Comparison of ENCODE assay signal across 20 cellular contexts in genomic region chr11:34448223-34448994, GRCh38. TPM values are rescaled to one million over a fixed set of nuclear protein-coding genes. Genes with fewer than 3 reads are reported as not detected.
A peak's percentile ranks its signal among the peaks of the same experiment; 100 is the strongest.
DNase-seq lines count a peak whose midpoint lies in the region; ATAC-seq lines count a peak whose summit lies in the region.
"Had no signal": no experiment of that assay in that cellular context is flagged by ENCODE, and none has a peak within 500 bp of the region (broad histone marks: within the 10 kb centered on the region; RNA-seq: fewer than 3 reads in every experiment).

No MANE protein-coding gene starts in this region.

- peaks cover 37% of the 10 kb centered on the region for H3K36me3 ChIP-seq in KOPT-K1 (ENCODE audit: insufficient read depth, low read length)

- peak overlapping the region; percentile 47 for H3K27ac Mint-ChIP-seq in activated naive CD8-positive, alpha-beta T cell treated with anti-CD3 and anti-CD28 coated beads for 36 hours
- no peak overlapping the region for H3K27ac Mint-ChIP-seq in activated naive CD8-positive, alpha-beta T cell treated with anti-CD3 and anti-CD28 coated beads, Interleukin-2, amount 50 U/mL, for 24 hours
- peak overlapping the region; percentile 59 to 67 for H3K27ac Mint-ChIP-seq in effector memory CD8-positive, alpha-beta T cell
- H3K27ac Mint-ChIP-seq in stimulated activated memory B cell treated with anti-CD40 and anti-IgM and Interleukin-4, amounts not matched to agents 10 μg/mL and 1 μg/mL and 100 μg/mL, for 72 hours: peak overlapping the region; percentile 54
- H3K27ac Mint-ChIP-seq: T-helper 1 cell treated with Interleukin-12 subunit alpha and Interleukin-12 subunit beta and Interleukin-4 antibody, amounts not matched to agents 30 μg/mL and 1 μg/mL, for 36 hours; WTC11 had no signal

- no peaks in the 10 kb centered on the region for H3K9me3 ChIP-seq in KOPT-K1 (ENCODE audit: insufficient read depth, low read length, poor library complexity, severe bottlenecking)
- H3K9me3 ChIP-seq: Caco-2, esophagus squamous epithelium had no signal

- peaks cover 11% of the 10 kb centered on the region for H3K36me3 Mint-ChIP-seq in activated naive CD8-positive, alpha-beta T cell treated with anti-CD3 and anti-CD28 coated beads for 36 hours
- peaks cover 16% of the 10 kb centered on the region for H3K36me3 Mint-ChIP-seq in activated naive CD8-positive, alpha-beta T cell treated with anti-CD3 and anti-CD28 coated beads, Interleukin-2, amount 50 U/mL, for 24 hours (ENCODE audit: low read depth)
- peaks cover 20% of the 10 kb centered on the region for H3K36me3 Mint-ChIP-seq in effector memory CD8-positive, alpha-beta T cell (ENCODE audit: insufficient read depth)
- peaks cover 33% of the 10 kb centered on the region for H3K36me3 Mint-ChIP-seq in stimulated activated memory B cell treated with anti-CD40 and anti-IgM and Interleukin-4, amounts not matched to agents 10 μg/mL and 1 μg/mL and 100 μg/mL, for 72 hours

- no peaks in the 10 kb centered on the region for H3K27me3 Mint-ChIP-seq in activated naive CD8-positive, alpha-beta T cell treated with anti-CD3 and anti-CD28 coated beads for 36 hours
- H3K27me3 Mint-ChIP-seq in activated naive CD8-positive, alpha-beta T cell treated with anti-CD3 and anti-CD28 coated beads, Interleukin-2, amount 50 U/mL, for 24 hours: no peaks in the 10 kb centered on the region
- no peaks in the 10 kb centered on the region for H3K27me3 Mint-ChIP-seq in effector memory CD8-positive, alpha-beta T cell
- no peaks in the 10 kb centered on the region for H3K27me3 Mint-ChIP-seq in stimulated activated memory B cell treated with anti-CD40 and anti-IgM and Interleukin-4, amounts not matched to agents 10 μg/mL and 1 μg/mL and 100 μg/mL, for 72 hours

- peak overlapping the region; percentile 6 for H3K4me3 Mint-ChIP-seq in activated naive CD8-positive, alpha-beta T cell treated with anti-CD3 and anti-CD28 coated beads for 36 hours
- no peak overlapping the region for H3K4me3 Mint-ChIP-seq in activated naive CD8-positive, alpha-beta T cell treated with anti-CD3 and anti-CD28 coated beads, Interleukin-2, amount 50 U/mL, for 24 hours
- peak overlapping the region in 1 of 2 donors; percentile 40 for H3K4me3 Mint-ChIP-seq in effector memory CD8-positive, alpha-beta T cell
- H3K4me3 Mint-ChIP-seq in stimulated activated memory B cell treated with anti-CD40 and anti-IgM and Interleukin-4, amounts not matched to agents 10 μg/mL and 1 μg/mL and 100 μg/mL, for 72 hours: no peak overlapping the region
- H3K4me3 Mint-ChIP-seq: T-helper 1 cell treated with Interleukin-12 subunit alpha and Interleukin-12 subunit beta and Interleukin-4 antibody, amounts not matched to agents 30 μg/mL and 1 μg/mL, for 36 hours; WTC11 had no signal

- no peak for DNase-seq in activated naive CD8-positive, alpha-beta T cell treated with anti-CD3 and anti-CD28 coated beads for 36 hours
- DNase-seq in activated naive CD8-positive, alpha-beta T cell treated with anti-CD3 and anti-CD28 coated beads, Interleukin-2, amount 50 U/mL, for 24 hours: no peak
- DNase-seq in effector memory CD8-positive, alpha-beta T cell: no peak
- no peak for DNase-seq in H4 (ENCODE audit: low spot score)
- no peak for DNase-seq in stimulated activated naive CD4-positive, alpha-beta T cell treated with Interleukin-2 at 50 U/mL for 16 hours (lab: John Stamatoyannopoulos, UW)
- DNase-seq in iPS-NIHi11 (ENCODE audit: low spot score): no peak
- DNase-seq: activated gamma-delta T cell; anterior cingulate cortex; Caco-2; effector CD8-positive, alpha-beta T cell; esophagus squamous epithelium; left colon; NCI-H1417 treated with DMSO at 0.1 percent for 48 hours; PC-3; retina; SIG-M5 had no signal

- peaks cover 39% of the 10 kb centered on the region for H3K4me1 Mint-ChIP-seq in activated naive CD8-positive, alpha-beta T cell treated with anti-CD3 and anti-CD28 coated beads for 36 hours
- H3K4me1 Mint-ChIP-seq in activated naive CD8-positive, alpha-beta T cell treated with anti-CD3 and anti-CD28 coated beads, Interleukin-2, amount 50 U/mL, for 24 hours: peaks cover 41% of the 10 kb centered on the region
- H3K4me1 Mint-ChIP-seq in effector memory CD8-positive, alpha-beta T cell (ENCODE audit: low read depth in 2 of 2): peaks cover 25 to 48% of the 10 kb centered on the region in 2 donors
- peaks cover 64% of the 10 kb centered on the region for H3K4me1 Mint-ChIP-seq in stimulated activated memory B cell treated with anti-CD40 and anti-IgM and Interleukin-4, amounts not matched to agents 10 μg/mL and 1 μg/mL and 100 μg/mL, for 72 hours
- H3K4me1 Mint-ChIP-seq: WTC11 had no signal

- ATAC-seq in activated naive CD8-positive, alpha-beta T cell treated with anti-CD3 and anti-CD28 coated beads, Interleukin-2, amount 50 U/mL, for 24 hours: no peak
- no peak for ATAC-seq in effector memory CD8-positive, alpha-beta T cell (replicated peaks)
- ATAC-seq in stimulated activated memory B cell treated with anti-CD40 and anti-IgM and Interleukin-4, amounts not matched to agents 10 μg/mL and 1 μg/mL and 100 μg/mL, for 72 hours: no peak
- ATAC-seq: left colon, PC-3, WTC11 had no signal

- no peaks in the 10 kb centered on the region for H3K9me3 Mint-ChIP-seq in activated naive CD8-positive, alpha-beta T cell treated with anti-CD3 and anti-CD28 coated beads for 36 hours
- no peaks in the 10 kb centered on the region for H3K9me3 Mint-ChIP-seq in activated naive CD8-positive, alpha-beta T cell treated with anti-CD3 and anti-CD28 coated beads, Interleukin-2, amount 50 U/mL, for 24 hours
- no peaks in the 10 kb centered on the region for H3K9me3 Mint-ChIP-seq in effector memory CD8-positive, alpha-beta T cell
- H3K9me3 Mint-ChIP-seq in stimulated activated memory B cell treated with anti-CD40 and anti-IgM and Interleukin-4, amounts not matched to agents 10 μg/mL and 1 μg/mL and 100 μg/mL, for 72 hours: no peaks in the 10 kb centered on the region
- H3K9me3 Mint-ChIP-seq: T-helper 1 cell treated with Interleukin-12 subunit alpha and Interleukin-12 subunit beta and Interleukin-4 antibody, amounts not matched to agents 30 μg/mL and 1 μg/mL, for 36 hours; WTC11 had no signal

- H3K27ac ChIP-seq in KOPT-K1 (ENCODE audit: low read depth, low read length, poor library complexity, severe bottlenecking): peak overlapping the region; percentile 31
- H3K27ac ChIP-seq: esophagus squamous epithelium had no signal

RNA-seq across cellular contexts. Expression of gene CAT, which starts 9.7 kb away (rescaled TPM):
- 10 to 100 TPM; 21.0 to 22.8 TPM for total RNA-seq in activated naive CD8-positive, alpha-beta T cell treated with anti-CD3 and anti-CD28 coated beads for 36 hours
- 121 and 134 TPM in 2 replicates for total RNA-seq in H4 (2014; rRNA removed; shearing (Covaris generic))
